23 cellular contexts compared by ENCODE assay signal in genomic region chr10:79342811-79343541, GRCh38. TPM values are rescaled to one million over a fixed set of nuclear protein-coding genes. Genes with fewer than 3 reads are reported as not detected.
A peak's percentile ranks its signal among the peaks of the same experiment; 100 is the strongest.
DNase-seq lines count a peak whose midpoint lies in the region; ATAC-seq, FAIRE-seq and TF ChIP-seq lines count a peak whose summit lies in the region.
"Had no signal": no experiment of that assay in that cellular context is flagged by ENCODE, and none has a peak within 500 bp of the region (broad histone marks: within the 10 kb centered on the region; RNA-seq: fewer than 3 reads in every experiment).

No MANE protein-coding gene starts in this region.

- peak overlapping the region in 1 of 2 experiments; percentile 69 for H3K14ac ChIP-seq in mesenchymal stem cell (ENCODE audit: low read length in 2 of 2)

- H3K27me3 Mint-ChIP-seq in natural killer cell (ENCODE audit: low read depth in 2 of 2) = no peaks in the 10 kb centered on the region
- H3K27me3 Mint-ChIP-seq in natural killer cell treated with Interleukin-12 subunit alpha and Interleukin-12 subunit beta and Interleukin-15 and Interleukin-18, amount 100 ng/mL, for 72 hours = no peaks in the 10 kb centered on the region
- no peaks in the 10 kb centered on the region for H3K27me3 Mint-ChIP-seq in effector memory CD8-positive, alpha-beta T cell
- H3K27me3 Mint-ChIP-seq: activated naive CD4-positive, alpha-beta T cell treated with anti-CD3 and anti-CD28 coated beads, Interleukin-2, amount 10 ng/mL, durations not matched to agents 7 days and 5 days had no signal

- peaks cover 0 to 22% of the 10 kb centered on the region in 2 donors for H3K4me1 Mint-ChIP-seq in natural killer cell
- peaks cover 22 to 28% of the 10 kb centered on the region in 2 donors for H3K4me1 Mint-ChIP-seq in natural killer cell treated with Interleukin-12 subunit alpha and Interleukin-12 subunit beta and Interleukin-15 and Interleukin-18, amount 100 ng/mL, for 72 hours (ENCODE audit: low read depth in 2 of 2)
- H3K4me1 Mint-ChIP-seq in effector memory CD8-positive, alpha-beta T cell (ENCODE audit: low read depth in 2 of 2) = peaks cover 7 to 22% of the 10 kb centered on the region in 2 donors

- H3K9me3 ChIP-seq in mesenchymal stem cell (ENCODE audit: control insufficient read depth, low read length) = no peaks in the 10 kb centered on the region
- H3K9me3 ChIP-seq: breast epithelium, Caco-2, upper lobe of left lung had no signal

- no peak overlapping the region for H4K5ac ChIP-seq in mesendoderm (ENCODE audit: low read length)

- TF ChIP-seq CTCF in natural killer cell (IDR thresholded peaks at IDR 0.05) = no peak

- H2BK15ac ChIP-seq in mesenchymal stem cell (ENCODE audit: low read depth, poor library complexity, severe bottlenecking) = peak overlapping the region; percentile 3
- H2BK15ac ChIP-seq in mesendoderm (replicated peaks; ENCODE audit: low read depth) = no peak overlapping the region

- H3K18ac ChIP-seq in mesenchymal stem cell (ENCODE audit: low read depth in 1 of 2, low read length in 2 of 2) = no peak overlapping the region
- no peak overlapping the region for H3K18ac ChIP-seq in mesendoderm (ENCODE audit: low read length)

- DNase-seq in natural killer cell (peak; percentile 14), mesenchymal stem cell (no peak), frontal cortex (ENCODE audit: low spot score in 2 of 2) (no peak), mesendoderm (no peak)
- no peak for DNase-seq in natural killer cell treated with Interleukin-12 subunit alpha and Interleukin-12 subunit beta and Interleukin-15 and Interleukin-18, amount 100 ng/mL, for 72 hours (ENCODE audit: low spot score)
- DNase-seq in effector memory CD8-positive, alpha-beta T cell = no peak
- DNase-seq in activated naive CD4-positive, alpha-beta T cell (lab: John Stamatoyannopoulos, UW) = no peak
- DNase-seq: activated CD8-positive, alpha-beta T cell treated with anti-CD3 and anti-CD28 coated beads, Interleukin-2, amount 10 ng/mL, durations not matched to agents 7 days and 5 days; activated naive CD4-positive, alpha-beta T cell treated with anti-CD3 and anti-CD28 coated beads, Interleukin-2, amount 10 ng/mL, durations not matched to agents 7 days and 5 days; Caco-2; effector CD8-positive, alpha-beta T cell; glutamatergic neuron; immature natural killer cell; NCI-H1930; NCI-H526; nucleus accumbens had no signal

- 88% methylated on average over 10 of the region's 10 CpGs for WGBS in mesenchymal stem cell
- WGBS in mesendoderm (ENCODE audit: extremely low coverage, insufficient coverage, low lambda C conversion rate) = no CpG with 5 or more reads among the region's 10 CpGs

- H3K4me3 ChIP-seq in mesenchymal stem cell (ENCODE audit: insufficient read depth in 1 of 2, low read depth in 1 of 2, low read length in 2 of 2) = no peak overlapping the region
- H3K4me3 ChIP-seq in mesendoderm (ENCODE audit: low read length) = no peak overlapping the region
- H3K4me3 ChIP-seq: breast epithelium, skin epidermis, upper lobe of left lung had no signal

- intact Hi-C loops in natural killer cell (cut with micrococcal nuclease) = no loop called here

- no peak overlapping the region for H3K23ac ChIP-seq in mesenchymal stem cell (ENCODE audit: low read length in 2 of 2)
- H3K23ac ChIP-seq in mesendoderm (ENCODE audit: low read length) = no peak overlapping the region

- H3K4me1 ChIP-seq in mesenchymal stem cell (ENCODE audit: control insufficient read depth, insufficient read depth, low read depth, low read length) (peaks cover 14% of the 10 kb centered on the region), mesendoderm (ENCODE audit: control insufficient read depth, low read depth, low read length) (no peaks in the 10 kb centered on the region)
- H3K4me1 ChIP-seq: breast epithelium, Caco-2 had no signal

- no peak overlapping the region for H4K8ac ChIP-seq in mesenchymal stem cell (ENCODE audit: low read length)
- H4K8ac ChIP-seq in mesendoderm (ENCODE audit: low read depth, low read length) = no peak overlapping the region

- H3K27ac ChIP-seq in mesenchymal stem cell (ENCODE audit: low read length, poor library complexity, severe bottlenecking) = no peak overlapping the region
- H3K27ac ChIP-seq in mesendoderm (ENCODE audit: low read depth, low read length) = no peak overlapping the region
- H3K27ac ChIP-seq: upper lobe of left lung had no signal

- no peaks in the 10 kb centered on the region for H3K79me2 ChIP-seq in mesendoderm (ENCODE audit: control insufficient read depth, insufficient read depth, low read length)

- H2AFZ ChIP-seq in mesenchymal stem cell (ENCODE audit: low read depth, low read length) = no peak overlapping the region

- ATAC-seq in natural killer cell = no peak
- ATAC-seq in natural killer cell treated with Interleukin-12 subunit alpha and Interleukin-12 subunit beta and Interleukin-15 and Interleukin-18, amount 100 ng/mL, for 72 hours = no peak
- ATAC-seq in effector memory CD8-positive, alpha-beta T cell (replicated peaks) = no peak
- no peak for ATAC-seq in GM19395 (IDR thresholded peaks at IDR 0.05; ENCODE audit: unreplicated experiment)
- ATAC-seq: activated CD8-positive, alpha-beta T cell treated with anti-CD3 and anti-CD28 coated beads, Interleukin-2, amount 10 ng/mL, durations not matched to agents 7 days and 5 days; Panc1 had no signal

- H3K27me3 ChIP-seq in mesenchymal stem cell (ENCODE audit: control insufficient read depth in 1 of 2, insufficient read depth in 1 of 2, low read length in 2 of 2) (no peaks in the 10 kb centered on the region), mesendoderm (ENCODE audit: insufficient read depth, low read length, poor library complexity) (no peaks in the 10 kb centered on the region)
- H3K27me3 ChIP-seq: breast epithelium, upper lobe of left lung had no signal

- H3K4me2 ChIP-seq in mesenchymal stem cell (ENCODE audit: low read length, poor library complexity, severe bottlenecking) (no peak overlapping the region), mesendoderm (ENCODE audit: low read length) (no peak overlapping the region)

- H3K4me3 Mint-ChIP-seq in natural killer cell = no peak overlapping the region
- H3K4me3 Mint-ChIP-seq in natural killer cell treated with Interleukin-12 subunit alpha and Interleukin-12 subunit beta and Interleukin-15 and Interleukin-18, amount 100 ng/mL, for 72 hours = no peak overlapping the region
- H3K4me3 Mint-ChIP-seq in effector memory CD8-positive, alpha-beta T cell = no peak overlapping the region
- H3K4me3 Mint-ChIP-seq: activated CD8-positive, alpha-beta T cell treated with anti-CD3 and anti-CD28 coated beads, Interleukin-2, amount 10 ng/mL, durations not matched to agents 7 days and 5 days; activated naive CD4-positive, alpha-beta T cell treated with anti-CD3 and anti-CD28 coated beads, Interleukin-2, amount 10 ng/mL, durations not matched to agents 7 days and 5 days had no signal

- H3K9ac ChIP-seq in mesenchymal stem cell (ENCODE audit: low read length) (no peak overlapping the region), mesendoderm (ENCODE audit: low read length) (no peak overlapping the region)

- no peak overlapping the region for H2AK5ac ChIP-seq in mesenchymal stem cell (ENCODE audit: low read length, severe bottlenecking)
- H2AK5ac ChIP-seq in mesendoderm (ENCODE audit: low read length) = no peak overlapping the region

- no peaks in the 10 kb centered on the region for H3K36me3 Mint-ChIP-seq in natural killer cell
- H3K36me3 Mint-ChIP-seq in natural killer cell treated with Interleukin-12 subunit alpha and Interleukin-12 subunit beta and Interleukin-15 and Interleukin-18, amount 100 ng/mL, for 72 hours = no peaks in the 10 kb centered on the region
- H3K36me3 Mint-ChIP-seq in effector memory CD8-positive, alpha-beta T cell (ENCODE audit: insufficient read depth) = peaks cover 8% of the 10 kb centered on the region
- H3K36me3 Mint-ChIP-seq: immature natural killer cell had no signal

- H3K9me3 Mint-ChIP-seq in natural killer cell = no peaks in the 10 kb centered on the region
- H3K9me3 Mint-ChIP-seq in natural killer cell treated with Interleukin-12 subunit alpha and Interleukin-12 subunit beta and Interleukin-15 and Interleukin-18, amount 100 ng/mL, for 72 hours = no peaks in the 10 kb centered on the region
- no peaks in the 10 kb centered on the region for H3K9me3 Mint-ChIP-seq in effector memory CD8-positive, alpha-beta T cell
- H3K9me3 Mint-ChIP-seq: activated naive CD4-positive, alpha-beta T cell treated with anti-CD3 and anti-CD28 coated beads, Interleukin-2, amount 10 ng/mL, durations not matched to agents 7 days and 5 days; immature natural killer cell had no signal

- FAIRE-seq in frontal cortex (lab: Jason Lieb, UNC) = no peak
- FAIRE-seq: GM12892, H1 had no signal

- peak overlapping the region in 1 of 2 experiments; percentile 23 for H2BK12ac ChIP-seq in mesenchymal stem cell (ENCODE audit: low read length in 2 of 2)

- H3K27ac Mint-ChIP-seq in natural killer cell = no peak overlapping the region
- H3K27ac Mint-ChIP-seq in natural killer cell treated with Interleukin-12 subunit alpha and Interleukin-12 subunit beta and Interleukin-15 and Interleukin-18, amount 100 ng/mL, for 72 hours = peak overlapping the region in 1 of 2 donors; percentile 80
- H3K27ac Mint-ChIP-seq in effector memory CD8-positive, alpha-beta T cell = peak overlapping the region; percentile 10 to 67
- H3K27ac Mint-ChIP-seq: activated CD8-positive, alpha-beta T cell treated with anti-CD3 and anti-CD28 coated beads, Interleukin-2, amount 10 ng/mL, durations not matched to agents 7 days and 5 days; activated naive CD4-positive, alpha-beta T cell treated with anti-CD3 and anti-CD28 coated beads, Interleukin-2, amount 10 ng/mL, durations not matched to agents 7 days and 5 days; immature natural killer cell had no signal

- H3K56ac ChIP-seq in mesendoderm (ENCODE audit: low read length) = no peak overlapping the region

- H3K79me1 ChIP-seq in mesenchymal stem cell (replicated peaks; ENCODE audit: low read length, poor library complexity, severe bottlenecking) (no peaks in the 10 kb centered on the region), mesendoderm (ENCODE audit: low read length) (no peaks in the 10 kb centered on the region)

- H3K4ac ChIP-seq in mesenchymal stem cell (ENCODE audit: low read depth in 1 of 2, low read length in 2 of 2) (no peak overlapping the region), mesendoderm (ENCODE audit: low read depth, low read length) (no peak overlapping the region)

- no peak overlapping the region for H2BK120ac ChIP-seq in mesenchymal stem cell (ENCODE audit: low read depth, low read length)
- no peak overlapping the region for H2BK120ac ChIP-seq in mesendoderm (ENCODE audit: low read depth, low read length)

- H3K36me3 ChIP-seq in mesenchymal stem cell (ENCODE audit: control insufficient read depth in 1 of 2, insufficient read depth in 2 of 2, low read depth in 1 of 2, low read length in 2 of 2) (no peaks in the 10 kb centered on the region), mesendoderm (ENCODE audit: control insufficient read depth, insufficient read depth, low read length) (no peaks in the 10 kb centered on the region)
- H3K36me3 ChIP-seq: breast epithelium, upper lobe of left lung had no signal

- H4K91ac ChIP-seq in mesenchymal stem cell (ENCODE audit: low read length) = peak overlapping the region; percentile 54

- H2BK5ac ChIP-seq in mesenchymal stem cell (ENCODE audit: low read depth, low read length, poor library complexity, severe bottlenecking) (no peak overlapping the region), mesendoderm (ENCODE audit: low read length) (no peak overlapping the region)

RNA-seq across cellular contexts. Expression of gene PPIF, which starts 4.3 kb away (rescaled TPM):
- total RNA-seq in natural killer cell = 10 to 100 TPM; 59.5 to 99.1 (median 66.3) TPM
- total RNA-seq in natural killer cell treated with Interleukin-12 subunit alpha and Interleukin-12 subunit beta and Interleukin-15 and Interleukin-18, amount 100 ng/mL, for 72 hours = 100 to 1,000 TPM; 266 to 391 TPM
- polyA plus RNA-seq in mesenchymal stem cell (2013, experiment 1 of 2) = 49.4 TPM
- polyA plus RNA-seq in mesenchymal stem cell (2013, experiment 2 of 2) = 50.7 TPM
- total RNA-seq in frontal cortex = 5.7 TPM
- polyA plus RNA-seq in mesendoderm (2013, experiment 1 of 2) = 82.9 TPM
- 81.0 TPM for polyA plus RNA-seq in mesendoderm (2013, experiment 2 of 2)

Comparison
In these comparisons a context has a peak if more than half of its experiments do, and no peak if none do; other contexts are left out.
1. H3K27ac Mint-ChIP-seq: peak in effector memory CD8-positive, alpha-beta T cell (2 of 2); none in natural killer cell (0 of 2).